Comparison of ENCODE assay signal across 18 cellular contexts in genomic region chr13:47027797-47028437, GRCh38.
DNase-seq lines count a peak whose midpoint lies in the region; ATAC-seq, FAIRE-seq and TF ChIP-seq lines count a peak whose summit lies in the region.
"Had no signal": no experiment of that assay in that cellular context is flagged by ENCODE, and none has a peak within 500 bp of the region (broad histone marks: within the 10 kb centered on the region; RNA-seq: fewer than 3 reads in every experiment).

No MANE protein-coding gene starts in this region.

- POLR2A ChIA-PET in WTC11 (lab: Charles Lee) = no interaction called here

- H3K27ac ChIP-seq in GM23248 (no peak overlapping the region), iPS-18a (ENCODE audit: low read length) (no peak overlapping the region)
- H3K27ac ChIP-seq: KMS-11, RWPE1 had no signal

- no peaks in the 10 kb centered on the region for H3K9me2 ChIP-seq in GM23248 (ENCODE audit: insufficient read depth)

- no peaks in the 10 kb centered on the region for H4K20me1 ChIP-seq in GM23248 (ENCODE audit: insufficient read depth)

- H3K4me1 Mint-ChIP-seq in WTC11 (peaks cover 36% of the 10 kb centered on the region), nephron progenitor cell (peaks cover 36% of the 10 kb centered on the region)

- WGBS in GM23248 (ENCODE audit: low coverage in 1 of 2, low lambda C conversion rate in 2 of 2, missing lambda C conversion rate in 2 of 2), 2 experiments = 58 to 63% methylated on average over 6 of the region's 6 CpGs

- H3K9me3 ChIP-seq in GM23248 (ENCODE audit: low read depth) = no peaks in the 10 kb centered on the region
- no peaks in the 10 kb centered on the region for H3K9me3 ChIP-seq in iPS-18a (ENCODE audit: control insufficient read depth, low read depth, low read length)
- H3K9me3 ChIP-seq: Caco-2 had no signal

- H3K9me3 Mint-ChIP-seq in WTC11 = no peaks in the 10 kb centered on the region
- H3K9me3 Mint-ChIP-seq in nephron progenitor cell = no peaks in the 10 kb centered on the region
- H3K9me3 Mint-ChIP-seq: CD4-positive, alpha-beta T cell had no signal

- no peak overlapping the region for H3K4me2 ChIP-seq in GM23248 (ENCODE audit: unreplicated experiment)
- H3K4me2 ChIP-seq: KMS-11 had no signal

- H3K4me3 Mint-ChIP-seq in WTC11 (no peak overlapping the region), nephron progenitor cell (peak overlapping the region; percentile 8)
- H3K4me3 Mint-ChIP-seq: CD4-positive, alpha-beta T cell had no signal

- H3K4me1 ChIP-seq in GM23248 (ENCODE audit: insufficient read depth) (peaks cover 7% of the 10 kb centered on the region; the same call in 1 of the 2 replicates), iPS-18a (ENCODE audit: control insufficient read depth, low read depth, low read length) (peaks cover 4% of the 10 kb centered on the region)
- H3K4me1 ChIP-seq: Caco-2 had no signal

- peak overlapping the region; percentile 34; the same call in 1 of the 2 replicates for H2AFZ ChIP-seq in GM23248

- H3K4me3 ChIP-seq in GM23248 (no peak overlapping the region), iPS-18a (ENCODE audit: low read length) (no peak overlapping the region)

- H3K79me2 ChIP-seq in GM23248 (ENCODE audit: insufficient read depth) = no peaks in the 10 kb centered on the region

- ATAC-seq in WTC11 (peak; percentile 24; the same call in 1 of the 2 replicates), HG03521 (IDR thresholded peaks at IDR 0.05; ENCODE audit: unreplicated experiment) (no peak)
- ATAC-seq: PC-3 had no signal

- CTCF ChIA-PET in WTC11 (lab: Charles Lee) = no interaction called here

- H3K36me3 ChIP-seq in GM23248 (ENCODE audit: low read depth) (no peaks in the 10 kb centered on the region), iPS-18a (ENCODE audit: control insufficient read depth, low read depth, low read length) (no peaks in the 10 kb centered on the region)

- DNase-seq in GM23248 (no peak), WTC11 (ENCODE audit: low spot score) (no peak), nephron progenitor cell (no peak), GM19239 (ENCODE audit: insufficient read length, low spot score) (no peak), SHP77 treated with DMSO at 0.1 percent for 48 hours (lab: John Stamatoyannopoulos, UW) (no peak), DMS114 treated with DMSO at 0.1 percent for 48 hours (lab: John Stamatoyannopoulos, UW; ENCODE audit: unreplicated experiment) (no peak)
- DNase-seq: Caco-2; CD4-positive, alpha-beta T cell; DMS153; GF-D8; NCI-H1417; NCI-H1930; NCI-H526; PC-3 had no signal

- no peak for FAIRE-seq in GM19239 (lab: Jason Lieb, UNC)

- no peaks in the 10 kb centered on the region for H3K27me3 Mint-ChIP-seq in WTC11 (ENCODE audit: low read depth)
- H3K27me3 Mint-ChIP-seq in nephron progenitor cell (ENCODE audit: low read depth, poor library complexity) = no peaks in the 10 kb centered on the region
- H3K27me3 Mint-ChIP-seq: CD4-positive, alpha-beta T cell had no signal

- in situ Hi-C loops in GM23248 (cut with MboI) = no loop called here

- H3K9ac ChIP-seq in GM23248 (no peak overlapping the region), iPS-18a (ENCODE audit: low read length) (peak overlapping the region; percentile 15)
- H3K9ac ChIP-seq: KMS-11 had no signal

- H3K27ac Mint-ChIP-seq in WTC11 (0 out of 2 replicates have a peak overlapping the region, but pooled peaks have one; percentile 15), nephron progenitor cell (peak overlapping the region; percentile 96)
- H3K27ac Mint-ChIP-seq: CD4-positive, alpha-beta T cell had no signal

- peaks cover 5% of the 10 kb centered on the region for H3F3A ChIP-seq in GM23248 (ENCODE audit: insufficient read depth)

- H3K36me3 Mint-ChIP-seq in WTC11 (no peaks in the 10 kb centered on the region), nephron progenitor cell (ENCODE audit: low read depth) (no peaks in the 10 kb centered on the region)

- H3K27me3 ChIP-seq in GM23248 (replicated peaks; ENCODE audit: insufficient read depth) = no peaks in the 10 kb centered on the region
- H3K27me3 ChIP-seq in iPS-18a (ENCODE audit: control insufficient read depth, insufficient read depth, low read length) = no peaks in the 10 kb centered on the region

- TF ChIP-seq CTCF in WTC11 (IDR thresholded peaks at IDR 0.05) (no peak), nephron progenitor cell (IDR thresholded peaks at IDR 0.05) (no peak)

TF ChIP-seq in WTC11, 78 proteins besides CTCF, POLR2A, EP300 and RAD21:
- no peak for TF ChIP-seq FOXJ3 (CRISPR knock-in tag; IDR thresholded peaks at IDR 0.05; ENCODE audit: borderline replicate concordance)
- TF ChIP-seq ZNF219 (CRISPR knock-in tag; IDR thresholded peaks at IDR 0.05; ENCODE audit: borderline replicate concordance) = no peak
- no peak for TF ChIP-seq MLX (CRISPR knock-in tag; IDR thresholded peaks at IDR 0.05)
- TF ChIP-seq ZNF281 (CRISPR knock-in tag; IDR thresholded peaks at IDR 0.05) = no peak
- TF ChIP-seq ZNF317 (CRISPR knock-in tag; IDR thresholded peaks at IDR 0.05; ENCODE audit: borderline replicate concordance, low read depth) = no peak
- TF ChIP-seq ZNF263 (CRISPR knock-in tag; IDR thresholded peaks at IDR 0.05; ENCODE audit: low read depth) = no peak
- TF ChIP-seq OVOL2 (CRISPR knock-in tag; IDR thresholded peaks at IDR 0.05; ENCODE audit: borderline replicate concordance) = no peak
- TF ChIP-seq STAT6 (CRISPR knock-in tag; conservative IDR thresholded peaks at IDR 0.05; ENCODE audit: low read depth) = no peak
- no peak for TF ChIP-seq NFE2L1 (CRISPR knock-in tag; IDR thresholded peaks at IDR 0.05)
- TF ChIP-seq ESRRA (CRISPR knock-in tag; IDR thresholded peaks at IDR 0.05; ENCODE audit: borderline replicate concordance) = no peak
- TF ChIP-seq ZSCAN18 (CRISPR knock-in tag; IDR thresholded peaks at IDR 0.05) = no peak
- TF ChIP-seq TEAD1 (CRISPR knock-in tag; IDR thresholded peaks at IDR 0.05) = no peak
- TF ChIP-seq EMX1 (CRISPR knock-in tag; IDR thresholded peaks at IDR 0.05) = no peak
- no peak for TF ChIP-seq ZNF232 (CRISPR knock-in tag; IDR thresholded peaks at IDR 0.05)
- no peak for TF ChIP-seq GTF2I (CRISPR knock-in tag; conservative IDR thresholded peaks at IDR 0.05)
- no peak for TF ChIP-seq CREB1 (CRISPR knock-in tag; IDR thresholded peaks at IDR 0.05)
